ENCODE assay signal across 27 cellular contexts in the genomic region with DNA sequence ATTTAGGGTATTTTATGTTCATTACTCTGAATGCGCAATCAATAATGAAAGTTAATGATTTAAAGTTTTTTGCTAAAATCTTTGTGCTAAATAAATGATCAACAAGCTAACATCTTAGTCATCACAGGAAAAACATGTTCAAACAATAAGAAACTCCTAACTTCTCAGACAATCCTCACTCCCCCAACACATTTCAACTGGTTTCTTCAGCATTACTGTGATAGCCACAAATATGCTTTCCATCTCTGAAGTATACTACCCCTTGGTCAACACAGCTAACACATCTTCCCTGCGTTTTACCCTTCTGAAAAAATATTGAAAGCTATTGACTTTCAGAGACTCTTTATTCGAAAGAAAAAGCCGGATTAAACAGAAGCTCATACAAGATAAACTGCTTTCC.
"Had no signal": no experiment of that assay in that cellular context is flagged by ENCODE, and none has a peak within 500 bp of the region (broad histone marks: within the 10 kb centered on the region; RNA-seq: fewer than 3 reads in every experiment).

No MANE protein-coding gene starts in this region.

- H3K27ac Mint-ChIP-seq: activated B cell treated with CpG ODN at 0.5 μM for 24 hours; activated CD4-positive, alpha-beta T cell treated with anti-CD3 and anti-CD28 coated beads for 36 hours; activated naive CD8-positive, alpha-beta T cell treated with anti-CD3 and anti-CD28 coated beads, Interleukin-2, amount 50 U/mL, for 24 hours; activated T-cell treated with anti-CD3 and anti-CD28 coated beads, Interleukin-2, amount 50 U/mL, for 24 hours; activated T-helper 17 cell treated with anti-CD3 and anti-CD28 coated beads, Interleukin-2, amount 50 U/mL, for 72 hours; stimulated activated naive CD8-positive, alpha-beta T cell treated with anti-CD3 and anti-CD28 coated beads, Interleukin-15, Interleukin-2, amounts not matched to agents 100 ng/mL and 50 ng/mL, for 24 hours had no signal

- H3K9me3 Mint-ChIP-seq: activated B cell treated with CpG ODN at 0.5 μM for 24 hours; activated naive CD8-positive, alpha-beta T cell treated with anti-CD3 and anti-CD28 coated beads, Interleukin-2, amount 50 U/mL, for 24 hours; activated T-cell treated with anti-CD3 and anti-CD28 coated beads, Interleukin-2, amount 50 U/mL, for 24 hours; activated T-helper 17 cell treated with anti-CD3 and anti-CD28 coated beads, Interleukin-2, amount 50 U/mL, for 72 hours; stimulated activated naive CD8-positive, alpha-beta T cell treated with anti-CD3 and anti-CD28 coated beads, Interleukin-15, Interleukin-2, amounts not matched to agents 100 ng/mL and 50 ng/mL, for 24 hours had no signal

- ATAC-seq: activated CD4-positive, alpha-beta T cell treated with anti-CD3 and anti-CD28 coated beads for 36 hours; activated naive CD8-positive, alpha-beta T cell treated with anti-CD3 and anti-CD28 coated beads, Interleukin-2, amount 50 U/mL, for 24 hours; activated T-helper 17 cell treated with anti-CD3 and anti-CD28 coated beads, Interleukin-2, amount 50 U/mL, for 72 hours; esophagus mucosa; gastrocnemius medialis; left ventricle myocardium superior had no signal

- H3K4me1 ChIP-seq: gastrocnemius medialis, parathyroid adenoma had no signal

- H3K27ac ChIP-seq: brain microvascular endothelial cell, gastrocnemius medialis, parathyroid adenoma, spleen, thyroid gland had no signal

- DNase-seq: activated B cell treated with CpG ODN at 0.5 μM for 24 hours; activated CD4-positive, alpha-beta T cell treated with anti-CD3 and anti-CD28 coated beads for 36 hours; activated CD4-positive, alpha-beta T cell treated with anti-CD3 and anti-CD28 coated beads, Interleukin-2, amount 50 U/mL, for 4 hours; activated CD8-positive, alpha-beta memory T cell treated with anti-CD3 and anti-CD28 coated beads for 24 hours; activated CD8-positive, alpha-beta memory T cell treated with anti-CD3 and anti-CD28 coated beads, Interleukin-2, amount 50 U/mL, for 4 hours; activated naive CD4-positive, alpha-beta T cell; activated naive CD8-positive, alpha-beta T cell treated with anti-CD3 and anti-CD28 coated beads, Interleukin-2, amount 50 U/mL, for 24 hours; activated T-cell treated with anti-CD3 and anti-CD28 coated beads, Interleukin-2, amount 50 U/mL, for 24 hours; anterior cingulate cortex; brain microvascular endothelial cell; caudate nucleus; effector memory CD4-positive, alpha-beta T cell; gastrocnemius medialis; hypothalamus; left ventricle myocardium superior; mammary epithelial cell; midbrain; nucleus accumbens; spleen; stimulated activated CD4-positive, alpha-beta T cell treated with anti-CD3 and anti-CD28 coated beads, Interleukin-4, amount 100 ng/mL, for 4 hours; substantia nigra; T1000; thyroid gland had no signal

- H3K27me3 Mint-ChIP-seq: activated B cell treated with CpG ODN at 0.5 μM for 24 hours; activated CD4-positive, alpha-beta T cell treated with anti-CD3 and anti-CD28 coated beads for 36 hours; activated naive CD8-positive, alpha-beta T cell treated with anti-CD3 and anti-CD28 coated beads, Interleukin-2, amount 50 U/mL, for 24 hours; activated T-cell treated with anti-CD3 and anti-CD28 coated beads, Interleukin-2, amount 50 U/mL, for 24 hours; activated T-helper 17 cell treated with anti-CD3 and anti-CD28 coated beads, Interleukin-2, amount 50 U/mL, for 72 hours; stimulated activated naive CD8-positive, alpha-beta T cell treated with anti-CD3 and anti-CD28 coated beads, Interleukin-15, Interleukin-2, amounts not matched to agents 100 ng/mL and 50 ng/mL, for 24 hours had no signal

- H3K4me3 ChIP-seq: gastrocnemius medialis, spleen, thyroid gland had no signal

- H3K27me3 ChIP-seq: brain microvascular endothelial cell, gastrocnemius medialis, spleen, thyroid gland had no signal

- H3K9me3 ChIP-seq: gastrocnemius medialis, spleen, thyroid gland had no signal

- H3K4me3 Mint-ChIP-seq: activated B cell treated with CpG ODN at 0.5 μM for 24 hours; activated CD4-positive, alpha-beta T cell treated with anti-CD3 and anti-CD28 coated beads for 36 hours; activated naive CD8-positive, alpha-beta T cell treated with anti-CD3 and anti-CD28 coated beads, Interleukin-2, amount 50 U/mL, for 24 hours; activated T-cell treated with anti-CD3 and anti-CD28 coated beads, Interleukin-2, amount 50 U/mL, for 24 hours; activated T-helper 17 cell treated with anti-CD3 and anti-CD28 coated beads, Interleukin-2, amount 50 U/mL, for 72 hours; stimulated activated naive CD8-positive, alpha-beta T cell treated with anti-CD3 and anti-CD28 coated beads, Interleukin-15, Interleukin-2, amounts not matched to agents 100 ng/mL and 50 ng/mL, for 24 hours had no signal
